1 cellular context compared by ENCODE assay signal in the genomic region with DNA sequence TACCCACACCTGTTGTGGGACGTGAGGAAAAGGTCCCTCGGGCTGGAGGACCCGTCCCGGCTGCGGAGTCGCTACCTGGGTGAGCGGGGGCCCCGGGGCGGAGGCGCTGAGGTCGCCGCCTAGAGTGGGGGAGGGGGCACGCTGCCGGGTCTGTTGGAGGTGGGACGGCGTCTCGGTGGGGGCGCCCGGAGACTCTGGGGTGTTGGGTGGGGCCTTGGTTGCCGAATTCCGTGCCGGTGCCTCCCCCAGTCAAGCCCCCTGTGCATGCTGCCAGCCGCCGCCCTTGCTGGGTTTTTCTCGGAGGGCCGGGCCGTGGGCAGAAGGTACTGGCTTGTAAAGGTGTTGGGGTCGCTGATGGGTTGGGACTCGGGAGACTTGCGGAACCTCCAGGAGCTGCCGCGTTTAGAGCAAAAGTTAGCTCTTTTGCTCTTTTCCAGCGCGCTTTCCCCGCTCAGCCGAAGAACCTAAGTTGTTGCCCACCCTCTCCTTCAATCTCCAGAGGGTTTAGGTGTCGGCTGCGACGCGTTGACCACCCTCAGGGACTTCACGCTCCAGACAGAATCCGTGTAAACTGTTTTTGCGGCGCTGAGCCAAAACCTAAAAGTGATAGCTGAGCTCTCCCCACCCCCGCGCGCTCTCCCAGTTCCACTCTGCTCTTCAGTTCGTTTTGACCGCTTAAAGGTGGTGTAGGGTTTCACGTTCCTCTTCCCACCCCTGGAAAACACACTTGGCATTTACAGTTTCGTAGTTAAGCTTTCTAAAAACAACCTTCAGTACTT.
TF ChIP-seq lines count a peak whose summit lies in the region.

A gene (minus strand): TSS at position 143 of the 779 bp plus-strand sequence. CDS start 1,231 bp downstream, outside the sequence.

TF ChIP-seq in HepG2, 621 proteins besides CTCF, POLR2A, EP300 and RAD21 (continued from another document and continues in another):
- no peak for TF ChIP-seq GABPA (IDR thresholded peaks at IDR 0.05; ENCODE audit: low read depth, low read length)
- TF ChIP-seq GABPA (CRISPR knock-in tag; IDR thresholded peaks at IDR 0.05; ENCODE audit: low read depth): no peak
- TF ChIP-seq, protein P1, sequence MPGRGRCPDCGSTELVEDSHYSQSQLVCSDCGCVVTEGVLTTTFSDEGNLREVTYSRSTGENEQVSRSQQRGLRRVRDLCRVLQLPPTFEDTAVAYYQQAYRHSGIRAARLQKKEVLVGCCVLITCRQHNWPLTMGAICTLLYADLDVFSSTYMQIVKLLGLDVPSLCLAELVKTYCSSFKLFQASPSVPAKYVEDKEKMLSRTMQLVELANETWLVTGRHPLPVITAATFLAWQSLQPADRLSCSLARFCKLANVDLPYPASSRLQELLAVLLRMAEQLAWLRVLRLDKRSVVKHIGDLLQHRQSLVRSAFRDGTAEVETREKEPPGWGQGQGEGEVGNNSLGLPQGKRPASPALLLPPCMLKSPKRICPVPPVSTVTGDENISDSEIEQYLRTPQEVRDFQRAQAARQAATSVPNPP (CRISPR knock-in tag; IDR thresholded peaks at IDR 0.05): no peak
- no peak for TF ChIP-seq CBX1 (IDR thresholded peaks at IDR 0.05; ENCODE audit: low read depth)
- TF ChIP-seq MTF1 (CRISPR knock-in tag; IDR thresholded peaks at IDR 0.05): no peak
- TF ChIP-seq SIN3A (IDR thresholded peaks at IDR 0.05; ENCODE audit: borderline replicate concordance, low read depth, low read length): 0 out of 2 replicates have a peak, but pooled peaks have one; percentile 49
- TF ChIP-seq PHB2 (IDR thresholded peaks at IDR 0.05; ENCODE audit: partially characterized antibody): no peak
- 0 out of 2 replicates have a peak, but pooled peaks have one; percentile 18 for TF ChIP-seq ZSCAN30 (CRISPR knock-in tag; IDR thresholded peaks at IDR 0.05)
- TF ChIP-seq, protein P2, sequence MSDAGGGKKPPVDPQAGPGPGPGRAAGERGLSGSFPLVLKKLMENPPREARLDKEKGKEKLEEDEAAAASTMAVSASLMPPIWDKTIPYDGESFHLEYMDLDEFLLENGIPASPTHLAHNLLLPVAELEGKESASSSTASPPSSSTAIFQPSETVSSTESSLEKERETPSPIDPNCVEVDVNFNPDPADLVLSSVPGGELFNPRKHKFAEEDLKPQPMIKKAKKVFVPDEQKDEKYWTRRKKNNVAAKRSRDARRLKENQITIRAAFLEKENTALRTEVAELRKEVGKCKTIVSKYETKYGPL (CRISPR knock-in tag; IDR thresholded peaks at IDR 0.05): no peak
- TF ChIP-seq, protein P3, sequence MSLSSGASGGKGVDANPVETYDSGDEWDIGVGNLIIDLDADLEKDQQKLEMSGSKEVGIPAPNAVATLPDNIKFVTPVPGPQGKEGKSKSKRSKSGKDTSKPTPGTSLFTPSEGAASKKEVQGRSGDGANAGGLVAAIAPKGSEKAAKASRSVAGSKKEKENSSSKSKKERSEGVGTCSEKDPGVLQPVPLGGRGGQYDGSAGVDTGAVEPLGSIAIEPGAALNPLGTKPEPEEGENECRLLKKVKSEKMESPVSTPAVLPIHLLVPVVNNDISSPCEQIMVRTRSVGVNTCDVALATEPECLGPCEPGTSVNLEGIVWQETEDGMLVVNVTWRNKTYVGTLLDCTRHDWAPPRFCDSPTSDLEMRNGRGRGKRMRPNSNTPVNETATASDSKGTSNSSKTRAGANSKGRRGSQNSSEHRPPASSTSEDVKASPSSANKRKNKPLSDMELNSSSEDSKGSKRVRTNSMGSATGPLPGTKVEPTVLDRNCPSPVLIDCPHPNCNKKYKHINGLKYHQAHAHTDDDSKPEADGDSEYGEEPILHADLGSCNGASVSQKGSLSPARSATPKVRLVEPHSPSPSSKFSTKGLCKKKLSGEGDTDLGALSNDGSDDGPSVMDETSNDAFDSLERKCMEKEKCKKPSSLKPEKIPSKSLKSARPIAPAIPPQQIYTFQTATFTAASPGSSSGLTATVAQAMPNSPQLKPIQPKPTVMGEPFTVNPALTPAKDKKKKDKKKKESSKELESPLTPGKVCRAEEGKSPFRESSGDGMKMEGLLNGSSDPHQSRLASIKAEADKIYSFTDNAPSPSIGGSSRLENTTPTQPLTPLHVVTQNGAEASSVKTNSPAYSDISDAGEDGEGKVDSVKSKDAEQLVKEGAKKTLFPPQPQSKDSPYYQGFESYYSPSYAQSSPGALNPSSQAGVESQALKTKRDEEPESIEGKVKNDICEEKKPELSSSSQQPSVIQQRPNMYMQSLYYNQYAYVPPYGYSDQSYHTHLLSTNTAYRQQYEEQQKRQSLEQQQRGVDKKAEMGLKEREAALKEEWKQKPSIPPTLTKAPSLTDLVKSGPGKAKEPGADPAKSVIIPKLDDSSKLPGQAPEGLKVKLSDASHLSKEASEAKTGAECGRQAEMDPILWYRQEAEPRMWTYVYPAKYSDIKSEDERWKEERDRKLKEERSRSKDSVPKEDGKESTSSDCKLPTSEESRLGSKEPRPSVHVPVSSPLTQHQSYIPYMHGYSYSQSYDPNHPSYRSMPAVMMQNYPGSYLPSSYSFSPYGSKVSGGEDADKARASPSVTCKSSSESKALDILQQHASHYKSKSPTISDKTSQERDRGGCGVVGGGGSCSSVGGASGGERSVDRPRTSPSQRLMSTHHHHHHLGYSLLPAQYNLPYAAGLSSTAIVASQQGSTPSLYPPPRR (CRISPR knock-in tag; IDR thresholded peaks at IDR 0.05; ENCODE audit: borderline replicate concordance): no peak
- no peak for TF ChIP-seq ZNF883 (CRISPR knock-in tag; IDR thresholded peaks at IDR 0.05; ENCODE audit: not compliant biosample characterization)
- TF ChIP-seq BCL6 (CRISPR knock-in tag; IDR thresholded peaks at IDR 0.05): no peak
- TF ChIP-seq RFX1 (IDR thresholded peaks at IDR 0.05): no peak
- TF ChIP-seq ZNF616 (CRISPR knock-in tag; IDR thresholded peaks at IDR 0.05; ENCODE audit: low read depth): no peak
- TF ChIP-seq TGIF2 (CRISPR knock-in tag; IDR thresholded peaks at IDR 0.05): no peak
- TF ChIP-seq, protein P4, sequence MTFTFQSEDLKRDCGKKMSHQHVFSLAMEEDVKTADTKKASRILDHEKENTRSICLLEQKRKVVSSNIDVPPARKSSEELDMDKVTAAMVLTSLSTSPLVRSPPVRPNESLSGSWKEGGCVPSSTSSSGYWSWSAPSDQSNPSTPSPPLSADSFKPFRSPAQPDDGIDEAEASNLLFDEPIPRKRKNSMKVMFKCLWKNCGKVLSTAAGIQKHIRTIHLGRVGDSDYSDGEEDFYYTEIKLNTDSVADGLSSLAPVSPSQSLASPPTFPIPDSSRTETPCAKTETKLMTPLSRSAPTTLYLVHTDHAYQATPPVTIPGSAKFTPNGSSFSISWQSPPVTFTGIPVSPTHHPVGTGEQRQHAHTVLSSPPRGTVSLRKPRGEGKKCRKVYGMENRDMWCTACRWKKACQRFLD (CRISPR knock-in tag; IDR thresholded peaks at IDR 0.05; ENCODE audit: borderline replicate concordance): no peak
- peak; percentile 75 for TF ChIP-seq RBFOX2 (IDR thresholded peaks at IDR 0.05; ENCODE audit: low read depth, low read length)
- no peak for TF ChIP-seq NRL (CRISPR knock-in tag; IDR thresholded peaks at IDR 0.05; ENCODE audit: borderline replicate concordance)
- TF ChIP-seq ZNF292 (CRISPR knock-in tag; IDR thresholded peaks at IDR 0.05; ENCODE audit: borderline replicate concordance, low read depth): peak; percentile 52; the same call in 1 of the 2 replicates
- TF ChIP-seq, protein P5, sequence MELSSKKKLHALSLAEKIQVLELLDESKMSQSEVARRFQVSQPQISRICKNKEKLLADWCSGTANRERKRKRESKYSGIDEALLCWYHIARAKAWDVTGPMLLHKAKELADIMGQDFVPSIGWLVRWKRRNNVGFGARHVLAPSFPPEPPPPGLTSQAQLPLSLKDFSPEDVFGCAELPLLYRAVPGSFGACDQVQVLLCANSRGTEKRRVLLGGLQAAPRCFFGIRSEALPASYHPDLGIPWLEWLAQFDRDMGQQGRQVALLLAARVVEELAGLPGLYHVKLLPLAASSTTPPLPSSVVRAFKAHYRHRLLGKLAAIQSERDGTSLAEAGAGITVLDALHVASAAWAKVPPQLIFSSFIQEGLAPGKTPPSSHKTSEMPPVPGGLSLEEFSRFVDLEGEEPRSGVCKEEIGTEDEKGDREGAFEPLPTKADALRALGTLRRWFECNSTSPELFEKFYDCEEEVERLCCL (CRISPR knock-in tag; IDR thresholded peaks at IDR 0.05; ENCODE audit: borderline replicate concordance): 0 out of 2 replicates have a peak, but pooled peaks have one; percentile 23
- TF ChIP-seq, protein P6, sequence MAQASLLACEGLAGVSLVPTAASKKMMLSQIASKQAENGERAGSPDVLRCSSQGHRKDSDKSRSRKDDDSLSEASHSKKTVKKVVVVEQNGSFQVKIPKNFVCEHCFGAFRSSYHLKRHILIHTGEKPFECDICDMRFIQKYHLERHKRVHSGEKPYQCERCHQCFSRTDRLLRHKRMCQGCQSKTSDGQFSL (CRISPR knock-in tag; IDR thresholded peaks at IDR 0.05): peak; percentile 20; the same call in 1 of the 2 replicates
- no peak for TF ChIP-seq ZNF841 (CRISPR knock-in tag; IDR thresholded peaks at IDR 0.05; ENCODE audit: borderline replicate concordance)
- TF ChIP-seq TP53 (CRISPR knock-in tag; conservative IDR thresholded peaks at IDR 0.05): no peak
- TF ChIP-seq, protein P7, sequence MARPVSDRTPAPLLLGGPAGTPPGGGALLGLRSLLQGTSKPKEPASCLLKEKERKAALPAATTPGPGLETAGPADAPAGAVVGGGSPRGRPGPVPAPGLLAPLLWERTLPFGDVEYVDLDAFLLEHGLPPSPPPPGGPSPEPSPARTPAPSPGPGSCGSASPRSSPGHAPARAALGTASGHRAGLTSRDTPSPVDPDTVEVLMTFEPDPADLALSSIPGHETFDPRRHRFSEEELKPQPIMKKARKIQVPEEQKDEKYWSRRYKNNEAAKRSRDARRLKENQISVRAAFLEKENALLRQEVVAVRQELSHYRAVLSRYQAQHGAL (CRISPR knock-in tag; IDR thresholded peaks at IDR 0.05; ENCODE audit: not compliant biosample characterization): no peak
- TF ChIP-seq TAF1 (CRISPR knock-in tag; IDR thresholded peaks at IDR 0.05): no peak
- TF ChIP-seq SP4 (CRISPR knock-in tag; IDR thresholded peaks at IDR 0.05): no peak
- TF ChIP-seq IRF2 (CRISPR knock-in tag; IDR thresholded peaks at IDR 0.05): no peak
- no peak for TF ChIP-seq TAF15 (IDR thresholded peaks at IDR 0.05; ENCODE audit: low read depth, low read length, poor library complexity, severe bottlenecking)
- no peak for TF ChIP-seq ZNF530 (CRISPR knock-in tag; IDR thresholded peaks at IDR 0.05; ENCODE audit: low read depth)
- peak; percentile 30; the same call in 1 of the 2 replicates for TF ChIP-seq HDAC2 (CRISPR knock-in tag; IDR thresholded peaks at IDR 0.05)
- TF ChIP-seq ZFYVE20 (CRISPR knock-in tag; IDR thresholded peaks at IDR 0.05; ENCODE audit: borderline replicate concordance, low read depth): no peak
- TF ChIP-seq, protein P8, sequence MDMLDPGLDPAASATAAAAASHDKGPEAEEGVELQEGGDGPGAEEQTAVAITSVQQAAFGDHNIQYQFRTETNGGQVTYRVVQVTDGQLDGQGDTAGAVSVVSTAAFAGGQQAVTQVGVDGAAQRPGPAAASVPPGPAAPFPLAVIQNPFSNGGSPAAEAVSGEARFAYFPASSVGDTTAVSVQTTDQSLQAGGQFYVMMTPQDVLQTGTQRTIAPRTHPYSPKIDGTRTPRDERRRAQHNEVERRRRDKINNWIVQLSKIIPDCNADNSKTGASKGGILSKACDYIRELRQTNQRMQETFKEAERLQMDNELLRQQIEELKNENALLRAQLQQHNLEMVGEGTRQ (IDR thresholded peaks at IDR 0.05; ENCODE audit: low read depth, low read length): no peak
- TF ChIP-seq, protein P8 (CRISPR knock-in tag; IDR thresholded peaks at IDR 0.05; ENCODE audit: borderline replicate concordance): no peak
- no peak for TF ChIP-seq ATF7-NPFF (CRISPR knock-in tag; IDR thresholded peaks at IDR 0.05; ENCODE audit: low read depth)
- TF ChIP-seq POLR2AphosphoS5 (IDR thresholded peaks at IDR 0.05; ENCODE audit: low read depth, low read length): no peak
- TF ChIP-seq KAT7 (CRISPR knock-in tag; IDR thresholded peaks at IDR 0.05; ENCODE audit: borderline replicate concordance): peak; percentile 57; the same call in 1 of the 2 replicates
- TF ChIP-seq, protein P9, sequence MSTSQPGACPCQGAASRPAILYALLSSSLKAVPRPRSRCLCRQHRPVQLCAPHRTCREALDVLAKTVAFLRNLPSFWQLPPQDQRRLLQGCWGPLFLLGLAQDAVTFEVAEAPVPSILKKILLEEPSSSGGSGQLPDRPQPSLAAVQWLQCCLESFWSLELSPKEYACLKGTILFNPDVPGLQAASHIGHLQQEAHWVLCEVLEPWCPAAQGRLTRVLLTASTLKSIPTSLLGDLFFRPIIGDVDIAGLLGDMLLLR (CRISPR knock-in tag; IDR thresholded peaks at IDR 0.05): no peak
- no peak for TF ChIP-seq GATAD1 (CRISPR knock-in tag; IDR thresholded peaks at IDR 0.05)
- TF ChIP-seq, protein P10, sequence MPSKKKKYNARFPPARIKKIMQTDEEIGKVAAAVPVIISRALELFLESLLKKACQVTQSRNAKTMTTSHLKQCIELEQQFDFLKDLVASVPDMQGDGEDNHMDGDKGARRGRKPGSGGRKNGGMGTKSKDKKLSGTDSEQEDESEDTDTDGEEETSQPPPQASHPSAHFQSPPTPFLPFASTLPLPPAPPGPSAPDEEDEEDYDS (CRISPR knock-in tag; IDR thresholded peaks at IDR 0.05): 0 out of 2 replicates have a peak, but pooled peaks have one; percentile 42
- peak; percentile 31; the same call in 1 of the 2 replicates for TF ChIP-seq GATAD2A (CRISPR knock-in tag; IDR thresholded peaks at IDR 0.05)
- 0 out of 2 replicates have a peak, but pooled peaks have one; percentile 1 for TF ChIP-seq ZNF430 (CRISPR knock-in tag; IDR thresholded peaks at IDR 0.05)
- no peak for TF ChIP-seq ZNF562 (CRISPR knock-in tag; IDR thresholded peaks at IDR 0.05; ENCODE audit: borderline replicate concordance)
- TF ChIP-seq, protein P11, sequence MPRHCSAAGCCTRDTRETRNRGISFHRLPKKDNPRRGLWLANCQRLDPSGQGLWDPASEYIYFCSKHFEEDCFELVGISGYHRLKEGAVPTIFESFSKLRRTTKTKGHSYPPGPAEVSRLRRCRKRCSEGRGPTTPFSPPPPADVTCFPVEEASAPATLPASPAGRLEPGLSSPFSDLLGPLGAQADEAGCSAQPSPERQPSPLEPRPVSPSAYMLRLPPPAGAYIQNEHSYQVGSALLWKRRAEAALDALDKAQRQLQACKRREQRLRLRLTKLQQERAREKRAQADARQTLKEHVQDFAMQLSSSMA (CRISPR knock-in tag; IDR thresholded peaks at IDR 0.05): no peak
- 0 out of 2 replicates have a peak, but pooled peaks have one; percentile 20 for TF ChIP-seq PHF21A (CRISPR knock-in tag; IDR thresholded peaks at IDR 0.05)
- TF ChIP-seq STAT5B (CRISPR knock-in tag; IDR thresholded peaks at IDR 0.05): no peak
- peak; percentile 37; the same call in 1 of the 2 replicates for TF ChIP-seq GFI1 (CRISPR knock-in tag; IDR thresholded peaks at IDR 0.05; ENCODE audit: borderline replicate concordance)
- 0 out of 2 replicates have a peak, but pooled peaks have one; percentile 3 for TF ChIP-seq SALL2 (CRISPR knock-in tag; IDR thresholded peaks at IDR 0.05)
- peak; percentile 51; the same call in 1 of the 2 replicates for TF ChIP-seq POLR2G (IDR thresholded peaks at IDR 0.05; ENCODE audit: low read depth, low read length)
- TF ChIP-seq SIX1 (CRISPR knock-in tag; IDR thresholded peaks at IDR 0.05; ENCODE audit: borderline replicate concordance): peak; percentile 96
- no peak for TF ChIP-seq ZNF878 (CRISPR knock-in tag; IDR thresholded peaks at IDR 0.05)
- TF ChIP-seq ZNF557 (CRISPR knock-in tag; IDR thresholded peaks at IDR 0.05): no peak
- TF ChIP-seq YEATS4 (CRISPR knock-in tag; IDR thresholded peaks at IDR 0.05; ENCODE audit: borderline replicate concordance): no peak
